19 cellular contexts compared by ENCODE assay signal in the genomic region with DNA sequence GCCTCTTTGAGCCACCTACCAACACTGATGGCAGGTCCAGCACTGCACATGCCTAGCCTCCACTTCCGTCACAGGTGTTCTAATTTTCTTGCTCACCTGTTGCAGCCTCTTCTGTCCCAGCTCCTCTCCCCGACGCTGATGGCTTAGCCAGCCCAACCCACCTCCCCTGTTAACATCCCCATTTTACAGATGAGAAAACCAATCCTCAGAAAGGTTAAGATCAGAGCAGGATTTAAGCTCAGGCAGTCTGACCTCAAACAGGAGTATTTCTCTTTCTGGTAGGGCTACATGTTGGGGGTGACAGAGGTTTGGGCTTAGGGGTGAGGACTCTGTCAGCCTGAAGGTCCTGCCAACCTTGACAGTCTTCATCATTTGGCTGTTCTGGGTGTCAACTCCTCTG.
A peak's percentile ranks its signal among the peaks of the same experiment; 100 is the strongest.
DNase-seq lines count a peak whose midpoint lies in the region; ATAC-seq, FAIRE-seq and TF ChIP-seq lines count a peak whose summit lies in the region.
"Had no signal": no experiment of that assay in that cellular context is flagged by ENCODE, and none has a peak within 500 bp of the region (broad histone marks: within the 10 kb centered on the region; RNA-seq: fewer than 3 reads in every experiment).

No MANE protein-coding gene starts in this region.

- peak overlapping the region; percentile 9 for H2AK9ac ChIP-seq in IMR-90 (replicated peaks; ENCODE audit: low read depth, low read length, poor library complexity)

- FAIRE-seq in bronchial epithelial cell (lab: Jason Lieb, UNC), result peak; percentile 80
- FAIRE-seq: GM12891, GM19239, H1 had no signal

- ATAC-seq in IMR-90 (ENCODE audit: low read depth) (no peak), HG02798 (IDR thresholded peaks at IDR 0.05; ENCODE audit: poor library complexity, unreplicated experiment) (no peak)

- H3K14ac ChIP-seq in IMR-90 (replicated peaks; ENCODE audit: low read depth, low read length), result no peak overlapping the region
- no peak overlapping the region for H3K14ac ChIP-seq in neuronal stem cell (ENCODE audit: low read length)

- H3K36me3 ChIP-seq in IMR-90 (ENCODE audit: control insufficient read depth, insufficient read depth, low read length) (no peaks in the 10 kb centered on the region), bronchial epithelial cell (ENCODE audit: control insufficient read depth, insufficient read depth, low read length) (no peaks in the 10 kb centered on the region), neuronal stem cell (replicated peaks in 1 of 2; ENCODE audit: control insufficient read depth in 2 of 2, insufficient read depth in 2 of 2, low read length in 2 of 2) (no peaks in the 10 kb centered on the region)

- H2AK5ac ChIP-seq in IMR-90 (ENCODE audit: low read depth, low read length), result no peak overlapping the region
- peak overlapping the region; percentile 56 for H2AK5ac ChIP-seq in neuronal stem cell (ENCODE audit: low read depth, low read length)

- no peak overlapping the region for H3K4me3 ChIP-seq in IMR-90 (ENCODE audit: insufficient read depth, low read depth, low read length)
- no peak overlapping the region for H3K4me3 ChIP-seq in bronchial epithelial cell (ENCODE audit: low read depth, low read length)
- H3K4me3 ChIP-seq in neuronal stem cell (ENCODE audit: low read length in 2 of 2), result no peak overlapping the region
- H3K4me3 ChIP-seq: GM23248 had no signal

- TF ChIP-seq CTCF in IMR-90 (conservative IDR thresholded peaks at IDR 0.05; ENCODE audit: low read depth, low read length) (no peak), bronchial epithelial cell (IDR thresholded peaks at IDR 0.05; ENCODE audit: insufficient read depth, low read length, severe bottlenecking) (no peak), GM13976 (IDR thresholded peaks at IDR 0.05; ENCODE audit: borderline replicate concordance, control extremely low read depth, extremely low read depth, insufficient read depth, missing control alignments) (no peak)

- no TSS peak for BruUV-seq in IMR-90 (replicated peaks; lab: Mats Ljungman, UMichigan)

- dilution Hi-C loops in IMR-90 (cut with HindIII; ENCODE audit: low sequenced_read_pairs, unreplicated experiment), result no loop called here

- POLR2A ChIA-PET in IMR-90 (lab: Charles Lee; ENCODE audit: unreplicated experiment), result no interaction called here

- in situ Hi-C loops in IMR-90 (cut with MboI; ENCODE audit: low sequenced_read_pairs) (no loop called here), GM13976 (cut with MboI; ENCODE audit: low sequenced_read_pairs, unreplicated experiment) (no loop called here)

- no peak overlapping the region for H2BK12ac ChIP-seq in neuronal stem cell (ENCODE audit: low read length)

- H2BK5ac ChIP-seq in IMR-90 (ENCODE audit: low read depth, low read length, poor library complexity, severe bottlenecking), result no peak overlapping the region
- H2BK5ac ChIP-seq in neuronal stem cell (ENCODE audit: low read length), result no peak overlapping the region

- H3K18ac ChIP-seq in IMR-90 (ENCODE audit: low read depth, low read length) (no peak overlapping the region), neuronal stem cell (ENCODE audit: low read length) (peak overlapping the region; percentile 46)

- H3K4me2 ChIP-seq in IMR-90 (ENCODE audit: low read depth, low read length), result no peak overlapping the region
- no peak overlapping the region for H3K4me2 ChIP-seq in neuronal stem cell (ENCODE audit: insufficient read depth, low read length, poor library complexity, severe bottlenecking)

- H2BK15ac ChIP-seq in IMR-90 (ENCODE audit: low read depth, low read length) (no peak overlapping the region), neuronal stem cell (ENCODE audit: low read length) (no peak overlapping the region)

- H2BK120ac ChIP-seq in IMR-90 (ENCODE audit: low read depth, low read length) (no peak overlapping the region), neuronal stem cell (ENCODE audit: low read depth, low read length) (no peak overlapping the region)

- H3K4ac ChIP-seq in IMR-90 (ENCODE audit: low read depth, low read length), result no peak overlapping the region; the same call in 1 of the 2 replicates
- no peak overlapping the region for H3K4ac ChIP-seq in neuronal stem cell (ENCODE audit: low read length)

- H4K91ac ChIP-seq in IMR-90 (ENCODE audit: insufficient read depth, low read depth, low read length), result no peak overlapping the region
- no peak overlapping the region for H4K91ac ChIP-seq in neuronal stem cell (ENCODE audit: low read depth, low read length, poor library complexity)

- H3K9ac ChIP-seq in IMR-90 (ENCODE audit: low read depth, low read length) (no peak overlapping the region), neuronal stem cell (ENCODE audit: low read depth, low read length, poor library complexity) (no peak overlapping the region)
- H3K9ac ChIP-seq: GM23248 had no signal

- intact Hi-C loops in IMR-90 (cut with micrococcal nuclease), result no loop called here

- CTCF ChIA-PET in IMR-90 (lab: Yijun Ruan, JAX), result no interaction called here

- peaks cover 3% of the 10 kb centered on the region; the same call in 1 of the 2 replicates for H3K4me1 ChIP-seq in IMR-90 (ENCODE audit: control insufficient read depth, insufficient read depth, low read length)
- peaks cover 0 to 10% of the 10 kb centered on the region in 2 donors for H3K4me1 ChIP-seq in neuronal stem cell (ENCODE audit: control insufficient read depth in 2 of 2, insufficient read depth in 1 of 2, low read depth in 1 of 2, low read length in 2 of 2)

- H2BK20ac ChIP-seq in IMR-90 (ENCODE audit: low read depth, low read length), result no peak overlapping the region

- no peak overlapping the region for H3K56ac ChIP-seq in IMR-90 (ENCODE audit: extremely low read depth, insufficient read depth, low read length)

- 0 out of 2 replicates have a peak, but pooled peaks cover 4% of the 10 kb centered on the region for H3K9me1 ChIP-seq in IMR-90 (ENCODE audit: insufficient read depth, low read length)

- no peak overlapping the region for H2AFZ ChIP-seq in IMR-90 (replicated peaks; ENCODE audit: low read length, poor library complexity)
- no peak overlapping the region for H2AFZ ChIP-seq in neuronal stem cell (ENCODE audit: low read length)
- H2AFZ ChIP-seq: GM23248 had no signal

- DNase-seq in IMR-90 (no peak), bronchial epithelial cell (ENCODE audit: low read depth) (no peak), neuronal stem cell (ENCODE audit: low spot score) (no peak), GM13976 (ENCODE audit: low spot score) (no peak), NCI-H2171 treated with DMSO at 0.1 percent for 48 hours (lab: John Stamatoyannopoulos, UW) (no peak)
- DNase-seq: C1 segment of cervical spinal cord; Calu3; CD4-positive, alpha-beta memory T cell; COR-L47; DMS53; DMS79 treated with DMSO at 0.1 percent for 48 hours; GF-D8; GM23248; H7; HCEC 1CT had no signal

- H3K9me3 ChIP-seq in IMR-90 (ENCODE audit: control insufficient read depth, insufficient read depth, low read length) (no peaks in the 10 kb centered on the region), neuronal stem cell (replicated peaks in 1 of 2; ENCODE audit: control insufficient read depth in 2 of 2, insufficient read depth in 1 of 2, low read depth in 1 of 2, low read length in 2 of 2) (no peaks in the 10 kb centered on the region)

- no peak overlapping the region for H4K5ac ChIP-seq in IMR-90 (ENCODE audit: low read depth, low read length)

- H3K27me3 ChIP-seq in IMR-90 (ENCODE audit: control insufficient read depth, insufficient read depth, low read length) (no peaks in the 10 kb centered on the region; the same call in 1 of the 2 replicates), bronchial epithelial cell (ENCODE audit: control insufficient read depth, insufficient read depth, low read length) (no peaks in the 10 kb centered on the region), neuronal stem cell (ENCODE audit: control insufficient read depth in 3 of 3, insufficient read depth in 3 of 3, low read depth in 1 of 3, low read length in 3 of 3) (peaks cover 0 to 31% (median 0%) of the 10 kb centered on the region in 3 experiments)

- no peak overlapping the region for H3K27ac ChIP-seq in IMR-90 (ENCODE audit: insufficient read depth, low read length)
- no peak overlapping the region for H3K27ac ChIP-seq in neuronal stem cell (replicated peaks; ENCODE audit: low read length)
- H3K27ac ChIP-seq: GM23248 had no signal

- no peak for TF ChIP-seq POLR2A in IMR-90 (IDR thresholded peaks at IDR 0.05; ENCODE audit: low read depth, low read length)

- H3K23ac ChIP-seq in IMR-90 (ENCODE audit: low read depth, low read length) (no peak overlapping the region), neuronal stem cell (ENCODE audit: low read depth, low read length, poor library complexity) (no peak overlapping the region)

- H4K8ac ChIP-seq in IMR-90 (ENCODE audit: low read depth in 2 of 2, low read length in 2 of 2) (no peak overlapping the region), neuronal stem cell (ENCODE audit: low read depth, low read length) (no peak overlapping the region)

- no CpG with 5 or more reads among the region's 3 CpGs for WGBS in IMR-90 (ENCODE audit: extremely low coverage in 2 of 2, insufficient read length in 1 of 2), 2 experiments
- no CpG with 5 or more reads among the region's 3 CpGs for WGBS in neuronal stem cell (ENCODE audit: extremely low coverage in 2 of 2, insufficient read length in 2 of 2, insufficient replicate concordance in 1 of 2), 2 donors

- H3K79me1 ChIP-seq in IMR-90 (ENCODE audit: low read depth in 1 of 2, low read length in 2 of 2), result no peaks in the 10 kb centered on the region
- no peaks in the 10 kb centered on the region for H3K79me1 ChIP-seq in neuronal stem cell (ENCODE audit: low read depth, low read length)

- H4K20me1 ChIP-seq in IMR-90 (ENCODE audit: insufficient read depth, low read length), result no peaks in the 10 kb centered on the region

- no peak for TF ChIP-seq RAD21 in IMR-90 (IDR thresholded peaks at IDR 0.05; ENCODE audit: low read length)

TF ChIP-seq in IMR-90, 13 proteins besides CTCF, POLR2A, EP300 and RAD21 (continues in another document):
- TF ChIP-seq NFE2L2 (IDR thresholded peaks at IDR 0.05; ENCODE audit: low read depth, low read length) (no peak), MXI1 (IDR thresholded peaks at IDR 0.05; ENCODE audit: borderline replicate concordance, low read depth, low read length) (no peak), MAZ (IDR thresholded peaks at IDR 0.05; ENCODE audit: borderline replicate concordance, low read depth, low read length) (no peak), FOS (IDR thresholded peaks at IDR 0.05; ENCODE audit: low read depth, low read length) (no peak), CHD1 (IDR thresholded peaks at IDR 0.05; ENCODE audit: low read depth, low read length) (no peak), ELK1 (IDR thresholded peaks at IDR 0.05; ENCODE audit: borderline replicate concordance, low read depth, low read length) (no peak), CEBPB (IDR thresholded peaks at IDR 0.05; ENCODE audit: low read depth, low read length) (no peak)
